Comparison of ENCODE assay signal across 8 cellular contexts in genomic region chr16:31117384-31118222, GRCh38. TPM values are rescaled to one million over a fixed set of nuclear protein-coding genes. Genes with fewer than 3 reads are reported as not detected.
DNase-seq lines count a peak whose midpoint lies in the region; ATAC-seq and TF ChIP-seq lines count a peak whose summit lies in the region.

Gene KAT8, plus strand, starts transcription at chr16:31117664. Its CDS starts 18 bp downstream, at chr16:31117682.

- H3K27ac ChIP-seq in left ventricle myocardium inferior (replicated peaks) (peak within 1 kb of the TSS; percentile 99), prostate gland (peak within 1 kb of the TSS; percentile 96 to 98), urinary bladder (ENCODE audit: low read depth) (peak within 1 kb of the TSS; percentile 95)

- peak; percentile 78 for TF ChIP-seq POLR2A in prostate gland (IDR thresholded peaks at IDR 0.05)

- no peak for TF ChIP-seq CTCF in GM13977 (IDR thresholded peaks at IDR 0.05; ENCODE audit: extremely low read depth, insufficient read depth, missing control alignments)
- TF ChIP-seq CTCF in left ventricle myocardium inferior (IDR thresholded peaks at IDR 0.05; ENCODE audit: borderline replicate concordance), result no peak
- TF ChIP-seq CTCF in prostate gland (IDR thresholded peaks at IDR 0.05), result no peak

- peaks cover 20% of the 10 kb centered on the region for H3K36me3 Mint-ChIP-seq in T-helper 1 cell treated with Interleukin-12 subunit alpha and Interleukin-12 subunit beta and Interleukin-4 antibody, amounts not matched to agents 30 μg/mL and 1 μg/mL, for 36 hours (ENCODE audit: low read depth)

- H3K4me1 ChIP-seq in left ventricle myocardium inferior, result peaks cover 67% of the 10 kb centered on the region
- H3K4me1 ChIP-seq in prostate gland (replicated peaks), result peaks cover 3% of the 10 kb centered on the region
- H3K4me1 ChIP-seq in urinary bladder (ENCODE audit: insufficient read depth), result peaks cover 2% of the 10 kb centered on the region

- H3K4me3 ChIP-seq in left ventricle myocardium inferior (peak within 1 kb of the TSS; percentile 77), prostate gland (peak within 1 kb of the TSS; percentile 66 to 83), urinary bladder (ENCODE audit: low read depth, low read length) (peak within 1 kb of the TSS; percentile 74)

- peak within 1 kb of the TSS; percentile 86 for H3K27ac Mint-ChIP-seq in T-helper 1 cell treated with Interleukin-12 subunit alpha and Interleukin-12 subunit beta and Interleukin-4 antibody, amounts not matched to agents 30 μg/mL and 1 μg/mL, for 36 hours

- in situ Hi-C loops in GM13977 (cut with MboI; ENCODE audit: low pct_unique_long_range_greater_than_20kb, low sequenced_read_pairs, unreplicated experiment), result no loop called here

- H3K4me1 Mint-ChIP-seq in T-helper 1 cell treated with Interleukin-12 subunit alpha and Interleukin-12 subunit beta and Interleukin-4 antibody, amounts not matched to agents 30 μg/mL and 1 μg/mL, for 36 hours (ENCODE audit: low read depth), result peaks cover 16% of the 10 kb centered on the region

- no peaks in the 10 kb centered on the region for H3K27me3 Mint-ChIP-seq in T-helper 1 cell treated with Interleukin-12 subunit alpha and Interleukin-12 subunit beta and Interleukin-4 antibody, amounts not matched to agents 30 μg/mL and 1 μg/mL, for 36 hours (ENCODE audit: low read depth)

- H3K9me3 ChIP-seq in left ventricle myocardium inferior (replicated peaks) (no peaks in the 10 kb centered on the region), prostate gland (no peaks in the 10 kb centered on the region)

- H3K27me3 ChIP-seq in left ventricle myocardium inferior (ENCODE audit: low read depth), result no peaks in the 10 kb centered on the region
- no peaks in the 10 kb centered on the region for H3K27me3 ChIP-seq in prostate gland (replicated peaks; ENCODE audit: insufficient read depth)

- peak; percentile 88 for ATAC-seq in HG02884 (IDR thresholded peaks at IDR 0.05; ENCODE audit: unreplicated experiment)

- H3K36me3 ChIP-seq in left ventricle myocardium inferior, result peaks cover 36% of the 10 kb centered on the region
- peaks cover 5 to 18% of the 10 kb centered on the region in 2 donors for H3K36me3 ChIP-seq in prostate gland
- H3K36me3 ChIP-seq in urinary bladder (ENCODE audit: insufficient read depth), result peaks cover 5% of the 10 kb centered on the region

- DNase-seq in GM13977 (ENCODE audit: low spot score), result peak; percentile 99
- DNase-seq in NCI-H1694 (lab: John Stamatoyannopoulos, UW), result peak; percentile 88
- DNase-seq in amniotic stem cell (lab: John Stamatoyannopoulos, UW), result peak; percentile 99
- peak; percentile 98 for DNase-seq in left ventricle myocardium inferior
- peak; percentile 98 for DNase-seq in prostate gland (ENCODE audit: low spot score)

- WGBS in prostate gland, result under 1% methylated on average over 60 of the region's 68 CpGs
- WGBS in urinary bladder, result under 1% methylated on average over 68 of the region's 68 CpGs

- no peaks in the 10 kb centered on the region for H3K9me3 Mint-ChIP-seq in T-helper 1 cell treated with Interleukin-12 subunit alpha and Interleukin-12 subunit beta and Interleukin-4 antibody, amounts not matched to agents 30 μg/mL and 1 μg/mL, for 36 hours

- H3K4me3 Mint-ChIP-seq in T-helper 1 cell treated with Interleukin-12 subunit alpha and Interleukin-12 subunit beta and Interleukin-4 antibody, amounts not matched to agents 30 μg/mL and 1 μg/mL, for 36 hours, result peak within 1 kb of the TSS; percentile 87

- intact Hi-C loops in left ventricle myocardium inferior (cut with micrococcal nuclease), result no loop called here
- intact Hi-C loops in prostate gland (cut with DNase I), result no loop called here

RNA-seq across cellular contexts. Expression of gene KAT8, which starts in this region (rescaled TPM):
- total RNA-seq in left ventricle myocardium inferior (72.0 TPM), prostate gland (100 to 1,000 TPM in 1 of 2 donors, 10 to 100 TPM in 1; 92.6 to 115 TPM), urinary bladder (41.2 TPM)
- 64.5 TPM for polyA plus RNA-seq in urinary bladder

Comparison
In these comparisons a context has a peak if more than half of its experiments do, and no peak if none do; other contexts are left out.
1. Peak in every context shown above with its lines: DNase-seq, ATAC-seq, H3K4me3 ChIP-seq and H3K27ac ChIP-seq.